ENCODE assay signal across 1 cellular context in the genomic region with DNA sequence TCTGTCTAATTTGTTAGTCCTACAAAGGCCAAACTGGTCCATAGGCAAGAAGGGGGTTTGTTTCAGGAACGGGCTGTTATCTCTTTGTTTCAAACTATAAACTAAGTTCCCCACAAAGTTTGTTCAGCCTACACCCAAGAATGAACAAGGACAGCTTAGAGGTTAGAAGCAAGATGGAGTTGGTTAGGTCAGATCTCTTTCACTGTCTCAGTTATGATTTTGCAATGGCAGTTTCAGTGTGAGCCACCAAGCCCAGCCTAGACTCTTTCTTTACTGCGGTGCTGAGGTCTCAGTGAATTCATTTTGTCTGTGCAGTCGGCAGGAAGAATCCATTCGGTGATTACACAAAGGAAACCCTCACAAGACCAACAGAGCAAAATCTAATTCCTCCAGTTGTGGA.
A peak's percentile ranks its signal among the peaks of the same experiment; 100 is the strongest.
TF ChIP-seq lines count a peak whose summit lies in the region.

No MANE protein-coding gene starts in this region.

TF ChIP-seq in K562, 482 proteins besides CTCF, POLR2A, EP300 and RAD21 (continued from another document and continues in another):
- TF ChIP-seq, protein P1, sequence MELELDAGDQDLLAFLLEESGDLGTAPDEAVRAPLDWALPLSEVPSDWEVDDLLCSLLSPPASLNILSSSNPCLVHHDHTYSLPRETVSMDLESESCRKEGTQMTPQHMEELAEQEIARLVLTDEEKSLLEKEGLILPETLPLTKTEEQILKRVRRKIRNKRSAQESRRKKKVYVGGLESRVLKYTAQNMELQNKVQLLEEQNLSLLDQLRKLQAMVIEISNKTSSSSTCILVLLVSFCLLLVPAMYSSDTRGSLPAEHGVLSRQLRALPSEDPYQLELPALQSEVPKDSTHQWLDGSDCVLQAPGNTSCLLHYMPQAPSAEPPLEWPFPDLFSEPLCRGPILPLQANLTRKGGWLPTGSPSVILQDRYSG (tag; conservative IDR thresholded peaks at IDR 0.05; ENCODE audit: low read depth) = peak; percentile 74; the same call in 1 of the 2 replicates
- TF ChIP-seq ARID1B (IDR thresholded peaks at IDR 0.05) (no peak), CREM (IDR thresholded peaks at IDR 0.05; ENCODE audit: low read depth) (no peak), PRMT5 (CRISPR knock-in tag; IDR thresholded peaks at IDR 0.05) (no peak), BRCA1 (IDR thresholded peaks at IDR 0.05) (no peak), BRCA1 (CRISPR knock-in tag; IDR thresholded peaks at IDR 0.05) (no peak), NFYB (IDR thresholded peaks at IDR 0.05; ENCODE audit: extremely low read depth, insufficient read length) (no peak), ZNF717 (CRISPR knock-in tag; IDR thresholded peaks at IDR 0.05) (no peak), LCOR (CRISPR knock-in tag; IDR thresholded peaks at IDR 0.05) (no peak), ZSCAN32 (CRISPR knock-in tag; IDR thresholded peaks at IDR 0.05) (no peak), FUS (optimal IDR thresholded peaks at IDR 0.05; ENCODE audit: low read depth, low read length) (no peak), SRSF9 (IDR thresholded peaks at IDR 0.05; ENCODE audit: borderline replicate concordance, low read depth, low read length) (no peak), ZNF384 (IDR thresholded peaks at IDR 0.05; ENCODE audit: low read depth, low read length) (no peak), NR4A1 (CRISPR knock-in tag; IDR thresholded peaks at IDR 0.05) (no peak), NR4A1 (tag; IDR thresholded peaks at IDR 0.05) (peak; percentile 91), SIN3A (IDR thresholded peaks at IDR 0.05; ENCODE audit: borderline replicate concordance in 2 of 2, control insufficient read depth in 1 of 2, low read depth in 2 of 2, low read length in 2 of 2) (no peak), ZNF165 (CRISPR knock-in tag; IDR thresholded peaks at IDR 0.05; ENCODE audit: borderline replicate concordance) (no peak), FOXK1 (CRISPR knock-in tag; IDR thresholded peaks at IDR 0.05; ENCODE audit: borderline replicate concordance) (no peak), NFXL1 (CRISPR knock-in tag; IDR thresholded peaks at IDR 0.05) (no peak), KLF6 (CRISPR knock-in tag; IDR thresholded peaks at IDR 0.05; ENCODE audit: borderline replicate concordance) (peak; percentile 87), FOXJ2 (tag; IDR thresholded peaks at IDR 0.05) (no peak), MCM2 (IDR thresholded peaks at IDR 0.05; ENCODE audit: low read depth) (no peak), TCF7 (IDR thresholded peaks at IDR 0.05; ENCODE audit: borderline replicate concordance) (no peak), ZEB2 (IDR thresholded peaks at IDR 0.05) (no peak), NR2C1 (IDR thresholded peaks at IDR 0.05) (no peak), NR2C1 (tag; IDR thresholded peaks at IDR 0.05) (peak; percentile 72), YBX1 (IDR thresholded peaks at IDR 0.05) (no peak), PTRF (tag; IDR thresholded peaks at IDR 0.05) (peak; percentile 81), HDAC1 (IDR thresholded peaks at IDR 0.05) (no peak), SIN3B (IDR thresholded peaks at IDR 0.05; ENCODE audit: low read depth) (no peak), C11orf30 (IDR thresholded peaks at IDR 0.05; ENCODE audit: low read depth) (no peak), BRF1 (IDR thresholded peaks at IDR 0.05; ENCODE audit: borderline replicate concordance, extremely low read depth, insufficient read length) (no peak), CBFB (CRISPR knock-in tag; IDR thresholded peaks at IDR 0.05) (no peak), ZNF766 (CRISPR knock-in tag; conservative IDR thresholded peaks at IDR 0.05) (0 out of 2 replicates have a peak, but pooled peaks have one; percentile 27), TEAD2 (tag; IDR thresholded peaks at IDR 0.05) (peak; percentile 45; the same call in 1 of the 2 replicates), TCFL5 (CRISPR knock-in tag; conservative IDR thresholded peaks at IDR 0.05) (0 out of 2 replicates have a peak, but pooled peaks have one; percentile 69)
- TF ChIP-seq, protein P2, sequence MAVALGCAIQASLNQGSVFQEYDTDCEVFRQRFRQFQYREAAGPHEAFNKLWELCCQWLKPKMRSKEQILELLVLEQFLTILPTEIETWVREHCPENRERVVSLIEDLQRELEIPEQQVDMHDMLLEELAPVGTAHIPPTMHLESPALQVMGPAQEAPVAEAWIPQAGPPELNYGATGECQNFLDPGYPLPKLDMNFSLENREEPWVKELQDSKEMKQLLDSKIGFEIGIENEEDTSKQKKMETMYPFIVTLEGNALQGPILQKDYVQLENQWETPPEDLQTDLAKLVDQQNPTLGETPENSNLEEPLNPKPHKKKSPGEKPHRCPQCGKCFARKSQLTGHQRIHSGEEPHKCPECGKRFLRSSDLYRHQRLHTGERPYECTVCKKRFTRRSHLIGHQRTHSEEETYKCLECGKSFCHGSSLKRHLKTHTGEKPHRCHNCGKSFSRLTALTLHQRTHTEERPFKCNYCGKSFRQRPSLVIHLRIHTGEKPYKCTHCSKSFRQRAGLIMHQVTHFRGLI (CRISPR knock-in tag; IDR thresholded peaks at IDR 0.05) = no peak
- TF ChIP-seq, protein P3, sequence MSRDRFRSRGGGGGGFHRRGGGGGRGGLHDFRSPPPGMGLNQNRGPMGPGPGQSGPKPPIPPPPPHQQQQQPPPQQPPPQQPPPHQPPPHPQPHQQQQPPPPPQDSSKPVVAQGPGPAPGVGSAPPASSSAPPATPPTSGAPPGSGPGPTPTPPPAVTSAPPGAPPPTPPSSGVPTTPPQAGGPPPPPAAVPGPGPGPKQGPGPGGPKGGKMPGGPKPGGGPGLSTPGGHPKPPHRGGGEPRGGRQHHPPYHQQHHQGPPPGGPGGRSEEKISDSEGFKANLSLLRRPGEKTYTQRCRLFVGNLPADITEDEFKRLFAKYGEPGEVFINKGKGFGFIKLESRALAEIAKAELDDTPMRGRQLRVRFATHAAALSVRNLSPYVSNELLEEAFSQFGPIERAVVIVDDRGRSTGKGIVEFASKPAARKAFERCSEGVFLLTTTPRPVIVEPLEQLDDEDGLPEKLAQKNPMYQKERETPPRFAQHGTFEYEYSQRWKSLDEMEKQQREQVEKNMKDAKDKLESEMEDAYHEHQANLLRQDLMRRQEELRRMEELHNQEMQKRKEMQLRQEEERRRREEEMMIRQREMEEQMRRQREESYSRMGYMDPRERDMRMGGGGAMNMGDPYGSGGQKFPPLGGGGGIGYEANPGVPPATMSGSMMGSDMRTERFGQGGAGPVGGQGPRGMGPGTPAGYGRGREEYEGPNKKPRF (IDR thresholded peaks at IDR 0.05; ENCODE audit: low read depth, low read length) = no peak
- TF ChIP-seq, protein P4, sequence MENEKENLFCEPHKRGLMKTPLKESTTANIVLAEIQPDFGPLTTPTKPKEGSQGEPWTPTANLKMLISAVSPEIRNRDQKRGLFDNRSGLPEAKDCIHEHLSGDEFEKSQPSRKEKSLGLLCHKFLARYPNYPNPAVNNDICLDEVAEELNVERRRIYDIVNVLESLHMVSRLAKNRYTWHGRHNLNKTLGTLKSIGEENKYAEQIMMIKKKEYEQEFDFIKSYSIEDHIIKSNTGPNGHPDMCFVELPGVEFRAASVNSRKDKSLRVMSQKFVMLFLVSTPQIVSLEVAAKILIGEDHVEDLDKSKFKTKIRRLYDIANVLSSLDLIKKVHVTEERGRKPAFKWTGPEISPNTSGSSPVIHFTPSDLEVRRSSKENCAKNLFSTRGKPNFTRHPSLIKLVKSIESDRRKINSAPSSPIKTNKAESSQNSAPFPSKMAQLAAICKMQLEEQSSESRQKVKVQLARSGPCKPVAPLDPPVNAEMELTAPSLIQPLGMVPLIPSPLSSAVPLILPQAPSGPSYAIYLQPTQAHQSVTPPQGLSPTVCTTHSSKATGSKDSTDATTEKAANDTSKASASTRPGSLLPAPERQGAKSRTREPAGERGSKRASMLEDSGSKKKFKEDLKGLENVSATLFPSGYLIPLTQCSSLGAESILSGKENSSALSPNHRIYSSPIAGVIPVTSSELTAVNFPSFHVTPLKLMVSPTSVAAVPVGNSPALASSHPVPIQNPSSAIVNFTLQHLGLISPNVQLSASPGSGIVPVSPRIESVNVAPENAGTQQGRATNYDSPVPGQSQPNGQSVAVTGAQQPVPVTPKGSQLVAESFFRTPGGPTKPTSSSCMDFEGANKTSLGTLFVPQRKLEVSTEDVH (IDR thresholded peaks at IDR 0.05; ENCODE audit: low read depth, partially characterized antibody) = no peak
- TF ChIP-seq, protein P5, sequence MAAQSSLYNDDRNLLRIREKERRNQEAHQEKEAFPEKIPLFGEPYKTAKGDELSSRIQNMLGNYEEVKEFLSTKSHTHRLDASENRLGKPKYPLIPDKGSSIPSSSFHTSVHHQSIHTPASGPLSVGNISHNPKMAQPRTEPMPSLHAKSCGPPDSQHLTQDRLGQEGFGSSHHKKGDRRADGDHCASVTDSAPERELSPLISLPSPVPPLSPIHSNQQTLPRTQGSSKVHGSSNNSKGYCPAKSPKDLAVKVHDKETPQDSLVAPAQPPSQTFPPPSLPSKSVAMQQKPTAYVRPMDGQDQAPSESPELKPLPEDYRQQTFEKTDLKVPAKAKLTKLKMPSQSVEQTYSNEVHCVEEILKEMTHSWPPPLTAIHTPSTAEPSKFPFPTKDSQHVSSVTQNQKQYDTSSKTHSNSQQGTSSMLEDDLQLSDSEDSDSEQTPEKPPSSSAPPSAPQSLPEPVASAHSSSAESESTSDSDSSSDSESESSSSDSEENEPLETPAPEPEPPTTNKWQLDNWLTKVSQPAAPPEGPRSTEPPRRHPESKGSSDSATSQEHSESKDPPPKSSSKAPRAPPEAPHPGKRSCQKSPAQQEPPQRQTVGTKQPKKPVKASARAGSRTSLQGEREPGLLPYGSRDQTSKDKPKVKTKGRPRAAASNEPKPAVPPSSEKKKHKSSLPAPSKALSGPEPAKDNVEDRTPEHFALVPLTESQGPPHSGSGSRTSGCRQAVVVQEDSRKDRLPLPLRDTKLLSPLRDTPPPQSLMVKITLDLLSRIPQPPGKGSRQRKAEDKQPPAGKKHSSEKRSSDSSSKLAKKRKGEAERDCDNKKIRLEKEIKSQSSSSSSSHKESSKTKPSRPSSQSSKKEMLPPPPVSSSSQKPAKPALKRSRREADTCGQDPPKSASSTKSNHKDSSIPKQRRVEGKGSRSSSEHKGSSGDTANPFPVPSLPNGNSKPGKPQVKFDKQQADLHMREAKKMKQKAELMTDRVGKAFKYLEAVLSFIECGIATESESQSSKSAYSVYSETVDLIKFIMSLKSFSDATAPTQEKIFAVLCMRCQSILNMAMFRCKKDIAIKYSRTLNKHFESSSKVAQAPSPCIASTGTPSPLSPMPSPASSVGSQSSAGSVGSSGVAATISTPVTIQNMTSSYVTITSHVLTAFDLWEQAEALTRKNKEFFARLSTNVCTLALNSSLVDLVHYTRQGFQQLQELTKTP (IDR thresholded peaks at IDR 0.05; ENCODE audit: low read depth in 1 of 2, partially characterized antibody in 2 of 2) = no peak
- TF ChIP-seq, protein P6, sequence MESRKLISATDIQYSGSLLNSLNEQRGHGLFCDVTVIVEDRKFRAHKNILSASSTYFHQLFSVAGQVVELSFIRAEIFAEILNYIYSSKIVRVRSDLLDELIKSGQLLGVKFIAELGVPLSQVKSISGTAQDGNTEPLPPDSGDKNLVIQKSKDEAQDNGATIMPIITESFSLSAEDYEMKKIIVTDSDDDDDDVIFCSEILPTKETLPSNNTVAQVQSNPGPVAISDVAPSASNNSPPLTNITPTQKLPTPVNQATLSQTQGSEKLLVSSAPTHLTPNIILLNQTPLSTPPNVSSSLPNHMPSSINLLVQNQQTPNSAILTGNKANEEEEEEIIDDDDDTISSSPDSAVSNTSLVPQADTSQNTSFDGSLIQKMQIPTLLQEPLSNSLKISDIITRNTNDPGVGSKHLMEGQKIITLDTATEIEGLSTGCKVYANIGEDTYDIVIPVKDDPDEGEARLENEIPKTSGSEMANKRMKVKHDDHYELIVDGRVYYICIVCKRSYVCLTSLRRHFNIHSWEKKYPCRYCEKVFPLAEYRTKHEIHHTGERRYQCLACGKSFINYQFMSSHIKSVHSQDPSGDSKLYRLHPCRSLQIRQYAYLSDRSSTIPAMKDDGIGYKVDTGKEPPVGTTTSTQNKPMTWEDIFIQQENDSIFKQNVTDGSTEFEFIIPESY (CRISPR knock-in tag; IDR thresholded peaks at IDR 0.05) = no peak
- TF ChIP-seq, protein P7, sequence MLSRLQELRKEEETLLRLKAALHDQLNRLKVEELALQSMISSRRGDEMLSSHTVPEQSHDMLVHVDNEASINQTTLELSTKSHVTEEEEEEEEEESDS (CRISPR knock-in tag; IDR thresholded peaks at IDR 0.05) = no peak
- TF ChIP-seq, protein P8, sequence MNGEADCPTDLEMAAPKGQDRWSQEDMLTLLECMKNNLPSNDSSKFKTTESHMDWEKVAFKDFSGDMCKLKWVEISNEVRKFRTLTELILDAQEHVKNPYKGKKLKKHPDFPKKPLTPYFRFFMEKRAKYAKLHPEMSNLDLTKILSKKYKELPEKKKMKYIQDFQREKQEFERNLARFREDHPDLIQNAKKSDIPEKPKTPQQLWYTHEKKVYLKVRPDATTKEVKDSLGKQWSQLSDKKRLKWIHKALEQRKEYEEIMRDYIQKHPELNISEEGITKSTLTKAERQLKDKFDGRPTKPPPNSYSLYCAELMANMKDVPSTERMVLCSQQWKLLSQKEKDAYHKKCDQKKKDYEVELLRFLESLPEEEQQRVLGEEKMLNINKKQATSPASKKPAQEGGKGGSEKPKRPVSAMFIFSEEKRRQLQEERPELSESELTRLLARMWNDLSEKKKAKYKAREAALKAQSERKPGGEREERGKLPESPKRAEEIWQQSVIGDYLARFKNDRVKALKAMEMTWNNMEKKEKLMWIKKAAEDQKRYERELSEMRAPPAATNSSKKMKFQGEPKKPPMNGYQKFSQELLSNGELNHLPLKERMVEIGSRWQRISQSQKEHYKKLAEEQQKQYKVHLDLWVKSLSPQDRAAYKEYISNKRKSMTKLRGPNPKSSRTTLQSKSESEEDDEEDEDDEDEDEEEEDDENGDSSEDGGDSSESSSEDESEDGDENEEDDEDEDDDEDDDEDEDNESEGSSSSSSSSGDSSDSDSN (IDR thresholded peaks at IDR 0.05; ENCODE audit: borderline replicate concordance in 1 of 2, low read depth in 2 of 2, low read length in 2 of 2) = no peak
- TF ChIP-seq, protein P9, sequence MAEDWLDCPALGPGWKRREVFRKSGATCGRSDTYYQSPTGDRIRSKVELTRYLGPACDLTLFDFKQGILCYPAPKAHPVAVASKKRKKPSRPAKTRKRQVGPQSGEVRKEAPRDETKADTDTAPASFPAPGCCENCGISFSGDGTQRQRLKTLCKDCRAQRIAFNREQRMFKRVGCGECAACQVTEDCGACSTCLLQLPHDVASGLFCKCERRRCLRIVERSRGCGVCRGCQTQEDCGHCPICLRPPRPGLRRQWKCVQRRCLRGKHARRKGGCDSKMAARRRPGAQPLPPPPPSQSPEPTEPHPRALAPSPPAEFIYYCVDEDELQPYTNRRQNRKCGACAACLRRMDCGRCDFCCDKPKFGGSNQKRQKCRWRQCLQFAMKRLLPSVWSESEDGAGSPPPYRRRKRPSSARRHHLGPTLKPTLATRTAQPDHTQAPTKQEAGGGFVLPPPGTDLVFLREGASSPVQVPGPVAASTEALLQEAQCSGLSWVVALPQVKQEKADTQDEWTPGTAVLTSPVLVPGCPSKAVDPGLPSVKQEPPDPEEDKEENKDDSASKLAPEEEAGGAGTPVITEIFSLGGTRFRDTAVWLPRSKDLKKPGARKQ (CRISPR knock-in tag; IDR thresholded peaks at IDR 0.05) = no peak
- TF ChIP-seq, protein P10, sequence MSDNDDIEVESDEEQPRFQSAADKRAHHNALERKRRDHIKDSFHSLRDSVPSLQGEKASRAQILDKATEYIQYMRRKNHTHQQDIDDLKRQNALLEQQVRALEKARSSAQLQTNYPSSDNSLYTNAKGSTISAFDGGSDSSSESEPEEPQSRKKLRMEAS (CRISPR knock-in tag; IDR thresholded peaks at IDR 0.05) = no peak
